Comparison of ENCODE assay signal across 18 cellular contexts in genomic region chr2:58032751-58033055, GRCh38.
DNase-seq lines count a peak whose midpoint lies in the region; ATAC-seq, FAIRE-seq and TF ChIP-seq lines count a peak whose summit lies in the region.
"Had no signal": no experiment of that assay in that cellular context is flagged by ENCODE, and none has a peak within 500 bp of the region (broad histone marks: within the 10 kb centered on the region; RNA-seq: fewer than 3 reads in every experiment).

No MANE protein-coding gene starts in this region.

- no peak overlapping the region for H3K4me2 ChIP-seq in MM.1S (ENCODE audit: low read depth, low read length)

- peak; percentile 19 for ATAC-seq in GM18502 (IDR thresholded peaks at IDR 0.05; ENCODE audit: poor library complexity, unreplicated experiment)
- peak; percentile 15 for ATAC-seq in GM21825 (IDR thresholded peaks at IDR 0.05; ENCODE audit: unreplicated experiment)
- ATAC-seq in HG03103 (IDR thresholded peaks at IDR 0.05; ENCODE audit: low read depth, unreplicated experiment), result peak; percentile 9
- no peak for ATAC-seq in HG02981 (IDR thresholded peaks at IDR 0.05; ENCODE audit: unreplicated experiment)
- ATAC-seq in GM21526 (IDR thresholded peaks at IDR 0.05; ENCODE audit: low FRiP score, unreplicated experiment), result no peak

- H3F3A ChIP-seq in MM.1S (ENCODE audit: insufficient read depth, low read length), result no peaks in the 10 kb centered on the region

- H3K27me3 ChIP-seq in MM.1S (replicated peaks; ENCODE audit: insufficient read depth, low read length), result no peaks in the 10 kb centered on the region
- H3K27me3 ChIP-seq: tibial nerve had no signal

- H4K20me1 ChIP-seq in MM.1S (ENCODE audit: insufficient read depth, low read length), result no peaks in the 10 kb centered on the region

- H3K9ac ChIP-seq in MM.1S (ENCODE audit: low read length), result no peak overlapping the region
- H3K9ac ChIP-seq: GM23248 had no signal

- no peaks in the 10 kb centered on the region for H3K79me2 ChIP-seq in MM.1S (ENCODE audit: low read length)

- no peak overlapping the region for H3K4me3 ChIP-seq in MM.1S (ENCODE audit: low read length)
- H3K4me3 ChIP-seq: GM23248, left ventricle myocardium inferior, tibial nerve had no signal

- H3K9me2 ChIP-seq in MM.1S (replicated peaks; ENCODE audit: insufficient read depth, low read length), result no peaks in the 10 kb centered on the region

- DNase-seq in iris pigment epithelial cell (ENCODE audit: low read depth) (peak; percentile 23), MM.1S (no peak), D721Med (ENCODE audit: insufficient read length, low spot score) (no peak)
- DNase-seq: activated CD4-positive, alpha-beta T cell treated with anti-CD3 and anti-CD28 coated beads, Interleukin-2, amount 50 U/mL, for 4 hours; activated T-cell treated with anti-CD3 and anti-CD28 coated beads for 4 hours; DMS153; effector CD8-positive, alpha-beta T cell; left ventricle myocardium inferior; NCI-H187; nucleus accumbens; stimulated activated CD4-positive, alpha-beta T cell treated with anti-CD3 and anti-CD28 coated beads, Interleukin-12 subunit alpha, Interleukin-12 subunit beta, amount 100 ng/mL, for 4 hours had no signal

- H2AFZ ChIP-seq in MM.1S (ENCODE audit: low read length), result no peak overlapping the region

- no peak for FAIRE-seq in D721Med (lab: Jason Lieb, UNC)

- H3K9me3 ChIP-seq in MM.1S (replicated peaks; ENCODE audit: insufficient read depth, low read length), result no peaks in the 10 kb centered on the region
- H3K9me3 ChIP-seq: left ventricle myocardium inferior, tibial nerve had no signal

- H3K36me3 ChIP-seq in MM.1S (replicated peaks; ENCODE audit: insufficient read depth, low read length), result no peaks in the 10 kb centered on the region

- H3K27ac ChIP-seq in MM.1S (ENCODE audit: low read length), result no peak overlapping the region
- H3K27ac ChIP-seq: left ventricle myocardium inferior, tibial nerve had no signal

- H3K4me1 ChIP-seq in MM.1S (ENCODE audit: low read length), result no peaks in the 10 kb centered on the region
- H3K4me1 ChIP-seq: left ventricle myocardium inferior, tibial nerve had no signal

- no peak for TF ChIP-seq CTCF in MM.1S (IDR thresholded peaks at IDR 0.05; ENCODE audit: low read length)
- no peak for TF ChIP-seq CTCF in D721Med (IDR thresholded peaks at IDR 0.05; ENCODE audit: insufficient read depth, missing control alignments)

Comparison
In these comparisons a context has a peak if more than half of its experiments do, and no peak if none do; other contexts are left out.
1. ATAC-seq: peak in GM18502 (single experiment), GM21825 (single experiment) and HG03103 (single experiment); none in HG02981 (single experiment) and GM21526 (single experiment).